8 cellular contexts compared by ENCODE assay signal in genomic region chr21:29002442-29003144, GRCh38. TPM values are rescaled to one million over a fixed set of nuclear protein-coding genes. Genes with fewer than 3 reads are reported as not detected.
A peak's percentile ranks its signal among the peaks of the same experiment; 100 is the strongest.
DNase-seq lines count a peak whose midpoint lies in the region; ATAC-seq and TF ChIP-seq lines count a peak whose summit lies in the region.

No MANE protein-coding gene starts in this region.

- H3K27me3 Mint-ChIP-seq in GM23338 (ENCODE audit: insufficient read depth, low read depth, poor library complexity), result peaks cover 4% of the 10 kb centered on the region
- H3K27me3 Mint-ChIP-seq in activated T-helper 17 cell treated with anti-CD3 and anti-CD28 coated beads, Interleukin-2, amount 50 U/mL, for 72 hours, result no peaks in the 10 kb centered on the region
- no peaks in the 10 kb centered on the region for H3K27me3 Mint-ChIP-seq in naive thymus-derived CD4-positive, alpha-beta T cell
- H3K27me3 Mint-ChIP-seq in stimulated activated memory B cell treated with anti-CD40 and anti-IgM and Interleukin-4, amounts not matched to agents 10 μg/mL and 1 μg/mL and 100 μg/mL, for 72 hours, result no peaks in the 10 kb centered on the region

- peak overlapping the region; percentile 89 for H3K9ac ChIP-seq in fibroblast of lung (ENCODE audit: insufficient read depth, low read length)

- peak overlapping the region; percentile 97 for H3K27ac Mint-ChIP-seq in GM23338
- peak overlapping the region; percentile 93 for H3K27ac Mint-ChIP-seq in activated T-helper 17 cell treated with anti-CD3 and anti-CD28 coated beads, Interleukin-2, amount 50 U/mL, for 72 hours
- peak overlapping the region; percentile 97 to 99 (median 99) for H3K27ac Mint-ChIP-seq in naive thymus-derived CD4-positive, alpha-beta T cell
- H3K27ac Mint-ChIP-seq in stimulated activated memory B cell treated with anti-CD40 and anti-IgM and Interleukin-4, amounts not matched to agents 10 μg/mL and 1 μg/mL and 100 μg/mL, for 72 hours, result peak overlapping the region; percentile 96

- H3K27me3 ChIP-seq in GM23338 (ENCODE audit: insufficient read depth) (no peaks in the 10 kb centered on the region), fibroblast of lung (ENCODE audit: control insufficient read depth, insufficient read depth, low read length) (no peaks in the 10 kb centered on the region)
- H3K27me3 ChIP-seq in naive thymus-derived CD4-positive, alpha-beta T cell (ENCODE audit: control insufficient read depth in 2 of 2, insufficient read depth in 2 of 2, low read length in 2 of 2), result no peaks in the 10 kb centered on the region

- peak overlapping the region; percentile 83 for H3K4me3 Mint-ChIP-seq in GM23338
- H3K4me3 Mint-ChIP-seq in activated T-helper 17 cell treated with anti-CD3 and anti-CD28 coated beads, Interleukin-2, amount 50 U/mL, for 72 hours, result peak overlapping the region; percentile 89
- peak overlapping the region; percentile 85 to 95 (median 93) for H3K4me3 Mint-ChIP-seq in naive thymus-derived CD4-positive, alpha-beta T cell
- peak overlapping the region; percentile 89 for H3K4me3 Mint-ChIP-seq in stimulated activated memory B cell treated with anti-CD40 and anti-IgM and Interleukin-4, amounts not matched to agents 10 μg/mL and 1 μg/mL and 100 μg/mL, for 72 hours

- H3K4me1 Mint-ChIP-seq in GM23338, result no peaks in the 10 kb centered on the region; the same call in 2 of the 3 replicates
- no peaks in the 10 kb centered on the region for H3K4me1 Mint-ChIP-seq in activated T-helper 17 cell treated with anti-CD3 and anti-CD28 coated beads, Interleukin-2, amount 50 U/mL, for 72 hours
- H3K4me1 Mint-ChIP-seq in naive thymus-derived CD4-positive, alpha-beta T cell, result peaks cover 0 to 22% (median 10%) of the 10 kb centered on the region in 7 donors
- H3K4me1 Mint-ChIP-seq in stimulated activated memory B cell treated with anti-CD40 and anti-IgM and Interleukin-4, amounts not matched to agents 10 μg/mL and 1 μg/mL and 100 μg/mL, for 72 hours, result no peaks in the 10 kb centered on the region

- H3K27ac ChIP-seq in GM23338 (ENCODE audit: low read depth), result peak overlapping the region; percentile 94
- peak overlapping the region; percentile 97 for H3K27ac ChIP-seq in fibroblast of lung (ENCODE audit: insufficient read depth, low read length)
- peak overlapping the region; percentile 92 for H3K27ac ChIP-seq in naive thymus-derived CD4-positive, alpha-beta T cell (ENCODE audit: low read depth, low read length)

- H3K4me1 ChIP-seq in GM23338 (ENCODE audit: insufficient read depth) (no peaks in the 10 kb centered on the region), fibroblast of lung (ENCODE audit: control insufficient read depth, extremely low read depth, insufficient read depth, low read length) (no peaks in the 10 kb centered on the region)
- H3K4me1 ChIP-seq in naive thymus-derived CD4-positive, alpha-beta T cell (ENCODE audit: control insufficient read depth in 2 of 2, insufficient read depth in 2 of 2, low read length in 2 of 2), result peaks cover 0 to 3% of the 10 kb centered on the region in 2 donors

- intact Hi-C loops in naive thymus-derived CD4-positive, alpha-beta T cell (cut with micrococcal nuclease), result loop anchor here (1.0 to 10.0 kb wide), 7 partner anchors 9 to 442 kb away; partner anchors contain the start of genes CCT8 (in 2 of the 2), RWDD2B (in 2 of the 2) and USP16 (in 2 of the 2)

- no peaks in the 10 kb centered on the region for H3K9me2 ChIP-seq in GM23338 (ENCODE audit: insufficient read depth)

- no peaks in the 10 kb centered on the region for H3K36me3 Mint-ChIP-seq in GM23338 (ENCODE audit: low read depth)
- peaks cover 12% of the 10 kb centered on the region for H3K36me3 Mint-ChIP-seq in activated T-helper 17 cell treated with anti-CD3 and anti-CD28 coated beads, Interleukin-2, amount 50 U/mL, for 72 hours (ENCODE audit: low read depth)
- H3K36me3 Mint-ChIP-seq in naive thymus-derived CD4-positive, alpha-beta T cell, result peaks cover 0 to 14% (median 0%) of the 10 kb centered on the region in 5 donors
- peaks cover 8% of the 10 kb centered on the region for H3K36me3 Mint-ChIP-seq in stimulated activated memory B cell treated with anti-CD40 and anti-IgM and Interleukin-4, amounts not matched to agents 10 μg/mL and 1 μg/mL and 100 μg/mL, for 72 hours

- H4K20me1 ChIP-seq in GM23338 (replicated peaks; ENCODE audit: insufficient read depth) (no peaks in the 10 kb centered on the region), fibroblast of lung (ENCODE audit: control insufficient read depth, extremely low read depth, insufficient read depth, low read length) (no peaks in the 10 kb centered on the region)

- H3K79me2 ChIP-seq in GM23338 (replicated peaks; ENCODE audit: insufficient read depth) (no peaks in the 10 kb centered on the region), fibroblast of lung (ENCODE audit: control insufficient read depth, insufficient read depth, low read length) (no peaks in the 10 kb centered on the region)

- DNase-seq in Daoy (ENCODE audit: low read depth) (peak; percentile 97), GM23338 (ENCODE audit: low spot score) (peak; percentile 98), Kasumi-1 (lab: John Stamatoyannopoulos, UW) (peak; percentile 91), RPMI7951 (ENCODE audit: low read depth) (peak; percentile 95), fibroblast of lung (ENCODE audit: low read depth in 2 of 2) (peak; percentile 98)
- peak; percentile 90 to 96 (median 94) for DNase-seq in naive thymus-derived CD4-positive, alpha-beta T cell

- POLR2A ChIA-PET in naive thymus-derived CD4-positive, alpha-beta T cell (lab: Charles Lee), result interaction anchor here (0.8 to 12.3 kb wide), 18 partner anchors 9 to 447 kb away, joined by 3 to 408 read pairs (median 4); partner anchors contain the start of genes CCT8, LTN1, RWDD2B and USP16

- peak; percentile 99 for ATAC-seq in GM23338
- peak; percentile 100 for ATAC-seq in activated T-helper 17 cell treated with anti-CD3 and anti-CD28 coated beads, Interleukin-2, amount 50 U/mL, for 72 hours (replicated peaks)
- ATAC-seq in naive thymus-derived CD4-positive, alpha-beta T cell, result peak; percentile 100
- peak; percentile 100 for ATAC-seq in stimulated activated memory B cell treated with anti-CD40 and anti-IgM and Interleukin-4, amounts not matched to agents 10 μg/mL and 1 μg/mL and 100 μg/mL, for 72 hours

- no peaks in the 10 kb centered on the region; the same call in 1 of the 2 replicates for H3F3A ChIP-seq in GM23338 (replicated peaks; ENCODE audit: low read depth)

- CTCF ChIA-PET in naive thymus-derived CD4-positive, alpha-beta T cell (lab: Charles Lee), result interaction anchor here (0.5 to 1.3 kb wide), 3 partner anchors 19 to 59 kb away, joined by 3 to 4 read pairs (median 3); no protein-coding TSS in a partner anchor

- TF ChIP-seq CTCF in GM23338 (conservative IDR thresholded peaks at IDR 0.05; ENCODE audit: low read depth in 2 of 2) (no peak), fibroblast of lung (conservative IDR thresholded peaks at IDR 0.05 in 1 of 2, IDR thresholded peaks at IDR 0.05 in 1 of 2; ENCODE audit: low read depth in 1 of 2, low read length in 2 of 2) (no peak)

- H3K9me3 ChIP-seq in fibroblast of lung (ENCODE audit: control insufficient read depth, insufficient read depth, low read depth, low read length), result no peaks in the 10 kb centered on the region
- no peaks in the 10 kb centered on the region for H3K9me3 ChIP-seq in naive thymus-derived CD4-positive, alpha-beta T cell (ENCODE audit: control insufficient read depth in 2 of 3, low read length in 3 of 3)

- H3K4me3 ChIP-seq in GM23338, result peak overlapping the region; percentile 57
- peak overlapping the region; percentile 55 to 97 (median 72) for H3K4me3 ChIP-seq in fibroblast of lung (replicated peaks in 1 of 4; ENCODE audit: control extremely low read depth in 1 of 4, insufficient read depth in 1 of 4, low read depth in 3 of 4, low read length in 4 of 4)
- peak overlapping the region; percentile 86 for H3K4me3 ChIP-seq in naive thymus-derived CD4-positive, alpha-beta T cell (ENCODE audit: low read length)

- H2AFZ ChIP-seq in GM23338, result peak overlapping the region; percentile 76; the same call in 1 of the 2 replicates
- peak overlapping the region; percentile 91 for H2AFZ ChIP-seq in fibroblast of lung (ENCODE audit: low read length)

- H3K9me3 Mint-ChIP-seq in GM23338, result no peaks in the 10 kb centered on the region
- no peaks in the 10 kb centered on the region for H3K9me3 Mint-ChIP-seq in activated T-helper 17 cell treated with anti-CD3 and anti-CD28 coated beads, Interleukin-2, amount 50 U/mL, for 72 hours
- no peaks in the 10 kb centered on the region for H3K9me3 Mint-ChIP-seq in naive thymus-derived CD4-positive, alpha-beta T cell
- H3K9me3 Mint-ChIP-seq in stimulated activated memory B cell treated with anti-CD40 and anti-IgM and Interleukin-4, amounts not matched to agents 10 μg/mL and 1 μg/mL and 100 μg/mL, for 72 hours, result no peaks in the 10 kb centered on the region

- peak overlapping the region; percentile 79 for H3K4me2 ChIP-seq in GM23338
- H3K4me2 ChIP-seq in fibroblast of lung (ENCODE audit: extremely low read depth, insufficient read depth, low read length), result peak overlapping the region; percentile 98

- H3K36me3 ChIP-seq in GM23338 (ENCODE audit: insufficient read depth), result no peaks in the 10 kb centered on the region
- H3K36me3 ChIP-seq in fibroblast of lung (ENCODE audit: control insufficient read depth, insufficient read depth, low read length), result no peaks in the 10 kb centered on the region
- H3K36me3 ChIP-seq in naive thymus-derived CD4-positive, alpha-beta T cell (ENCODE audit: control insufficient read depth in 2 of 3, insufficient read depth in 3 of 3, low read length in 3 of 3), result peaks cover 0 to 10% (median 0%) of the 10 kb centered on the region in 3 experiments

RNA-seq across cellular contexts. Expression of gene LTN1, which starts 9.9 kb away (rescaled TPM):
- total RNA-seq in Daoy (2014; rRNA removed; shearing (Covaris generic)), result 32.3 and 34.4 TPM in 2 replicates
- 26.1 and 30.8 TPM in 2 replicates for total RNA-seq in GM23338 (2014; rRNA removed; shearing (Covaris generic))
- polyA plus RNA-seq in GM23338 (2016; fragmentation: Nextera tagmentation; extraction: Ambion mirVana), result 9.8 and 11.1 TPM in 2 replicates
- 20.6 and 23.1 TPM in 2 replicates for total RNA-seq in RPMI7951 (2014; rRNA removed; shearing (Covaris generic))
- total RNA-seq in activated T-helper 17 cell treated with anti-CD3 and anti-CD28 coated beads, Interleukin-2, amount 50 U/mL, for 72 hours, result 10 to 100 TPM; 33.0 to 42.3 TPM
- total RNA-seq in fibroblast of lung, result 20.8 and 22.3 TPM in 2 replicates
- 10.4 and 12.6 TPM in 2 replicates for polyA plus RNA-seq in fibroblast of lung
- polyA plus RNA-seq in fibroblast of lung (2012), result 7.8 and 9.8 TPM in 2 replicates
- polyA minus RNA-seq in fibroblast of lung (ENCODE audit: low replicate concordance), result 2.0 and 7.4 TPM in 2 replicates
- total RNA-seq in naive thymus-derived CD4-positive, alpha-beta T cell, result 10 to 100 TPM; 27.3 to 36.3 (median 31.3) TPM
- polyA plus RNA-seq in naive thymus-derived CD4-positive, alpha-beta T cell, result 10 to 100 TPM; 18.9 to 20.5 TPM

RNA-seq across cellular contexts. Expression of gene RWDD2B, which starts 16.6 kb away (rescaled TPM):
- 24.1 and 27.1 TPM in 2 replicates for total RNA-seq in Daoy (2014; rRNA removed; shearing (Covaris generic))
- total RNA-seq in GM23338 (2014; rRNA removed; shearing (Covaris generic)), result 3.0 and 3.8 TPM in 2 replicates
- polyA plus RNA-seq in GM23338 (2016; fragmentation: Nextera tagmentation; extraction: Ambion mirVana) (7.5 and 8.1 TPM in 2 replicates), fibroblast of lung (26.5 and 31.1 TPM in 2 replicates)
- 26.1 and 32.3 TPM in 2 replicates for total RNA-seq in RPMI7951 (2014; rRNA removed; shearing (Covaris generic))
- total RNA-seq in activated T-helper 17 cell treated with anti-CD3 and anti-CD28 coated beads, Interleukin-2, amount 50 U/mL, for 72 hours, result 1 to 10 TPM; 4.9 to 9.7 TPM
- 15.2 and 17.2 TPM in 2 replicates for total RNA-seq in fibroblast of lung
- polyA plus RNA-seq in fibroblast of lung (2012), result 21.7 and 27.1 TPM in 2 replicates
- 3.5 and 5.6 TPM in 2 replicates for polyA minus RNA-seq in fibroblast of lung (ENCODE audit: low replicate concordance)
- 1 to 10 TPM; 3.6 to 8.1 (median 4.3) TPM for total RNA-seq in naive thymus-derived CD4-positive, alpha-beta T cell
- polyA plus RNA-seq in naive thymus-derived CD4-positive, alpha-beta T cell, result 10 to 100 TPM in 1 of 2 donors, 1 to 10 TPM in 1; 9.4 to 14.1 TPM

RNA-seq across cellular contexts. Expression of gene USP16, which starts 21.9 kb away (rescaled TPM):
- total RNA-seq in Daoy (2014; rRNA removed; shearing (Covaris generic)), result 67.2 and 82.4 TPM in 2 replicates
- 19.7 TPM in 2 replicates for total RNA-seq in GM23338 (2014; rRNA removed; shearing (Covaris generic))
- polyA plus RNA-seq in GM23338 (2016; fragmentation: Nextera tagmentation; extraction: Ambion mirVana), result 61.5 and 70.4 TPM in 2 replicates
- total RNA-seq in RPMI7951 (2014; rRNA removed; shearing (Covaris generic)), result 42.7 and 61.0 TPM in 2 replicates
- 10 to 100 TPM; 37.8 to 47.6 TPM for total RNA-seq in activated T-helper 17 cell treated with anti-CD3 and anti-CD28 coated beads, Interleukin-2, amount 50 U/mL, for 72 hours
- 32.2 and 32.6 TPM in 2 replicates for total RNA-seq in fibroblast of lung
- polyA plus RNA-seq in fibroblast of lung, result 28.6 and 34.4 TPM in 2 replicates
- polyA plus RNA-seq in fibroblast of lung (2012), result 29.1 and 32.1 TPM in 2 replicates
- 1.9 TPM in 1 of 2 replicates, not detected in the other for polyA minus RNA-seq in fibroblast of lung (ENCODE audit: low replicate concordance)
- total RNA-seq in naive thymus-derived CD4-positive, alpha-beta T cell, result 10 to 100 TPM; 40.9 to 84.3 (median 62.7) TPM
- polyA plus RNA-seq in naive thymus-derived CD4-positive, alpha-beta T cell, result 10 to 100 TPM; 17.9 to 19.1 TPM

Comparison
In these comparisons a context has a peak if more than half of its experiments do, and no peak if none do; other contexts are left out.
1. Peak in every context shown above with its lines: DNase-seq, ATAC-seq, H3K4me3 ChIP-seq and H3K27ac ChIP-seq.